1 cellular context compared by ENCODE assay signal in the genomic region with DNA sequence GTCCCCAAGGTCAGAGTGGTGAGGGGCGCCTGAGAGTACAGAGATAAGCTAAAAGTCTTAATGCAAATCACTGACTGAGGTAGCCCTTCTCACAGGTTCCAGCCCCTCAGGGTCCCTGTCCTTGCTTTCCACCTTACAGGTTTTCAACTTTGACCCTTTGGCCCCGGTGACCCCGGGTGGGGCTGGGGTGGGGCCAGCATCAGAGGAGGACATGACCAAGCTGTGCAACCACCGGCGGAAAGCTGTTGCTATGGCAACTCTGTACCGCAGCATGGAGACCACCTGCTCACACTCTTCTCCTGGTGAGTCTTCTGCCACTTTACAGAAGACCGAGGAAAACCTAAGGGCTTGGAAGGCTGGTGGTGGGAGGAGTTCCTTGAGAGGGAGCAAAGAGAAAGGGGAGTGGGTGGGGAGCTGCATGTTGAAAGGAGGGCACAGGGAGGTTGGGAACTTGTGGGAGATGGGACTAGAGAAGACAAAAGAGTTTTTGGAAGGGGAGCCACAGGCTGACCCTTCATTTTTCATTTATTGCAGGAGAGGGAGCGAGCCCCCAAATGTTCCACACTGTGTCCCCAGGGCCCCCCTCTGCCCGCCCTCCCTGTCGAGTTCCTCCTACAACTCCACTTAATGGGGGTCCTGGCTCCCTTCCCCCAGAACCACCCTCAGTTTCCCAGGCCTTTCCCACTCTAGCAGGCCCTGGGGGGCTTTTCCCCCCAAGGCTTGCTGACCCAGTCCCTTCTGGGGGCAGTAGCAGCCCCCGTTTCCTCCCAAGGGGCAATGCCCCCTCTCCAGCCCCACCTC.
A peak's percentile ranks its signal among the peaks of the same experiment; 100 is the strongest.
TF ChIP-seq lines count a peak whose summit lies in the region.

No MANE protein-coding gene starts in this region.

TF ChIP-seq in HepG2, 621 proteins besides CTCF, POLR2A, EP300 and RAD21:
- no peak for TF ChIP-seq TARDBP (CRISPR knock-in tag; IDR thresholded peaks at IDR 0.05)
- TF ChIP-seq NR2F6 (IDR thresholded peaks at IDR 0.05) = peak; percentile 28; the same call in 1 of the 2 replicates
- no peak for TF ChIP-seq NR2F6 (CRISPR knock-in tag; IDR thresholded peaks at IDR 0.05)
- peak; percentile 62 for TF ChIP-seq NR2C2 (CRISPR knock-in tag; IDR thresholded peaks at IDR 0.05; ENCODE audit: borderline replicate concordance)
- TF ChIP-seq RFX3 (CRISPR knock-in tag; IDR thresholded peaks at IDR 0.05) = 0 out of 2 replicates have a peak, but pooled peaks have one; percentile 39
TF ChIP-seq in HepG2: peak in this region for 3.
